Comparison of ENCODE assay signal across 8 cellular contexts in the genomic region with DNA sequence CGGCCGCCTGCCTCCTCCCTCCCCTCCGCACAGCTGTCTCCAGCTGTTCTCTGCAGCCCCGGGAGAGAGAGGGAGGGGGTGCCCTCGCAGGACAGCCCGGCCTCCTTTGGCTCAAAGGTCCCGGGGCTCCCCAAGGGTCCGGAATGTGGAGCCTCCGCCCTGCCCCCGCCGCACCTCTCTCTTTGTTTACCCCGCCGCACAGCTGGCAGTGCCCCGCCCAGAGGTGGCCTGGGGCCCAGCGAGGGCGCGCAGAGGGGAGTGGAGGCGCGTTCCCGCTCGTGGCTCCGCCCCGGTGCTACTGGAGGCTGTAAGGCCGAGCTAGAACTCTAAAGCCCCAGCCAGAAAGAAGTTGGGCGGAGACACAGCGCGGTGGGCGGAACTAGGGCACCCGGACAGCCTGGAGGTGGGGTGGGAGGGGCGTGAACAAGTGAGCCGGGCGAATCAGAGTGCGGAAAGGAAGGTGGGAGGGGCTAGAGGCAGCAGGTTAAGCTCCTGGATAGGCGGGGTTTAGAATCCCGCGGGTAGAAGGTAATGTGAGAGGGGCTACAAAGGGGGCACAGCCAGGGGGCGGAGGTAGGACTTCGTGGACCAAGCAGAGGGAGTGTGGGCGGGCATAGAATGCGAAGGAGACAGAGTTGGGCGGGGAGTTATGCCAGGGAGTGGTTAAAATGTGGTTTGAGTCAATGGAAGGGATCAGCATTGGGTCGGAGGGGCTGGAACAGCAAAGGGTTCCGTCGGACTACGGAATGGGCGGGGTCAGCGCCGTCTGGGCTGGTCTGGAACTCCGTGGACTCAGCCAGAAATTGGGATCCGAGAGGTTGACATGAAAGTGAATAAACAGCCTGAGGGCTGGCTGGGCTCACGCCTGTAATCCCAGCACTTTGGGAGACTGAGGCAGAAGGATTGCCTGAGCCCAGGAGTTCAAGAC. TPM values are rescaled to one million over a fixed set of nuclear protein-coding genes. Genes with fewer than 3 reads are reported as not detected.
DNase-seq lines count a peak whose midpoint lies in the region; ATAC-seq, FAIRE-seq and TF ChIP-seq lines count a peak whose summit lies in the region.

No MANE protein-coding gene starts in this region.

- H3K27ac ChIP-seq in Peyer's patch (peak overlapping the region; percentile 82 to 98 (median 90)), esophagus squamous epithelium (peak overlapping the region; percentile 95 to 97 (median 96))

- peak; percentile 65 for ATAC-seq in GM21576 (IDR thresholded peaks at IDR 0.05; ENCODE audit: unreplicated experiment)
- ATAC-seq in activated T-cell treated with anti-CD3 and anti-CD28 coated beads, Interleukin-2, amount 50 U/mL, for 72 hours (replicated peaks in 1 of 2): peak; percentile 74 to 76

- H3K4me3 Mint-ChIP-seq in activated T-cell treated with anti-CD3 and anti-CD28 coated beads, Interleukin-2, amount 50 U/mL, for 72 hours: peak overlapping the region; percentile 89 to 97

- peaks cover 33% of the 10 kb centered on the region for H3K27me3 Mint-ChIP-seq in activated T-cell treated with anti-CD3 and anti-CD28 coated beads, Interleukin-2, amount 50 U/mL, for 72 hours (ENCODE audit: low read depth)

- intact Hi-C loops in esophagus squamous epithelium (cut with DNase I): loop anchor here (10.0 kb wide), 1 partner anchor 179 kb away; the partner anchor contains the start of gene SERTAD1

- peak; percentile 58 for DNase-seq in D721Med (ENCODE audit: insufficient read length, low spot score)
- peak; percentile 98 for DNase-seq in Jurkat, Clone E6-1 (ENCODE audit: low read depth, low spot score)
- DNase-seq in Peyer's patch: peak; percentile 98 to 100 (median 100)
- DNase-seq in activated T-cell treated with anti-CD3 and anti-CD28 coated beads, Interleukin-2, amount 50 U/mL, for 72 hours: peak; percentile 98 to 100
- DNase-seq in esophagus squamous epithelium (lab: John Stamatoyannopoulos, UW): peak; percentile 74
- peak; percentile 91 for DNase-seq in myocyte (ENCODE audit: low read depth)
- peak; percentile 94 to 96 for DNase-seq in stimulated activated CD8-positive, alpha-beta memory T cell treated with anti-CD3 and anti-CD28 coated beads, Interleukin-7, amount 100 ng/mL, for 4 hours (ENCODE audit: low read depth in 2 of 2)

- FAIRE-seq in D721Med (lab: Jason Lieb, UNC): no peak

- H3K4me3 ChIP-seq in Jurkat, Clone E6-1 (ENCODE audit: low read length): peak overlapping the region; percentile 45
- H3K4me3 ChIP-seq in Peyer's patch: peak overlapping the region; percentile 32 to 57 (median 54)
- H3K4me3 ChIP-seq in esophagus squamous epithelium: peak overlapping the region; percentile 25 to 81 (median 60)

- H3K9me3 ChIP-seq in Peyer's patch (no peaks in the 10 kb centered on the region), esophagus squamous epithelium (no peaks in the 10 kb centered on the region)

- H3K36me3 Mint-ChIP-seq in activated T-cell treated with anti-CD3 and anti-CD28 coated beads, Interleukin-2, amount 50 U/mL, for 72 hours (ENCODE audit: insufficient read depth in 2 of 2): no peaks in the 10 kb centered on the region

- no peaks in the 10 kb centered on the region for H3K9me3 Mint-ChIP-seq in activated T-cell treated with anti-CD3 and anti-CD28 coated beads, Interleukin-2, amount 50 U/mL, for 72 hours

- peak; percentile 30 to 63 for TF ChIP-seq POLR2A in Peyer's patch (IDR thresholded peaks at IDR 0.05)
- peak in 3 of 4 donors; percentile 31 to 71 (median 61) for TF ChIP-seq POLR2A in esophagus squamous epithelium (IDR thresholded peaks at IDR 0.05)

- peaks cover 12 to 81% (median 51%) of the 10 kb centered on the region in 4 donors for H3K4me1 ChIP-seq in Peyer's patch
- peaks cover 70 to 99% (median 79%) of the 10 kb centered on the region in 3 donors for H3K4me1 ChIP-seq in esophagus squamous epithelium

- peaks cover 81% of the 10 kb centered on the region for H3K4me1 Mint-ChIP-seq in activated T-cell treated with anti-CD3 and anti-CD28 coated beads, Interleukin-2, amount 50 U/mL, for 72 hours (ENCODE audit: low read depth)

- H3K36me3 ChIP-seq in Peyer's patch (no peaks in the 10 kb centered on the region), esophagus squamous epithelium (no peaks in the 10 kb centered on the region)

- H3K27ac Mint-ChIP-seq in activated T-cell treated with anti-CD3 and anti-CD28 coated beads, Interleukin-2, amount 50 U/mL, for 72 hours: peak overlapping the region; percentile 33

- H3K27me3 ChIP-seq in Peyer's patch: peaks cover 0 to 20% of the 10 kb centered on the region in 2 donors
- peaks cover 0 to 27% (median 0%) of the 10 kb centered on the region in 4 donors for H3K27me3 ChIP-seq in esophagus squamous epithelium

- 1 to 6% methylated on average over 27 to 28 of the region's 51 CpGs for WGBS in esophagus squamous epithelium, 2 donors

- TF ChIP-seq CTCF in D721Med (IDR thresholded peaks at IDR 0.05; ENCODE audit: insufficient read depth, missing control alignments): no peak
- TF ChIP-seq CTCF in Peyer's patch (IDR thresholded peaks at IDR 0.05): no peak
- TF ChIP-seq CTCF in esophagus squamous epithelium (IDR thresholded peaks at IDR 0.05): peak in 1 of 6 experiments; percentile 15

RNA-seq across cellular contexts. Expression of gene LTBP4, which starts 2.8 kb away (rescaled TPM):
- polyA plus RNA-seq in Jurkat, Clone E6-1 (2012; ENCODE audit: insufficient read depth, insufficient read length): 72.0 TPM
- total RNA-seq in Peyer's patch (100 to 1,000 TPM; 164 to 484 (median 329) TPM), esophagus squamous epithelium (100 to 1,000 TPM in 1 of 4 donors, 10 to 100 TPM in 3; 43.5 to 249 (median 65.5) TPM), myocyte (3.7 and 11.0 TPM in 2 replicates)
- 100 to 1,000 TPM; 164 to 195 TPM for total RNA-seq in activated T-cell treated with anti-CD3 and anti-CD28 coated beads, Interleukin-2, amount 50 U/mL, for 72 hours
- polyA plus RNA-seq in myocyte (2012): 12.3 TPM

RNA-seq across cellular contexts. Expression of gene SHKBP1, which starts 27.3 kb away (rescaled TPM):
- 222 TPM for polyA plus RNA-seq in Jurkat, Clone E6-1 (2012; ENCODE audit: insufficient read depth, insufficient read length)
- total RNA-seq in Peyer's patch: 100 to 1,000 TPM in 2 of 4 donors, 10 to 100 TPM in 2; 73.4 to 121 (median 99.9) TPM
- 100 to 1,000 TPM; 145 to 152 TPM for total RNA-seq in activated T-cell treated with anti-CD3 and anti-CD28 coated beads, Interleukin-2, amount 50 U/mL, for 72 hours
- total RNA-seq in esophagus squamous epithelium: 10 to 100 TPM; 42.3 to 77.9 (median 49.8) TPM
- 27.8 and 32.2 TPM in 2 replicates for total RNA-seq in myocyte
- polyA plus RNA-seq in myocyte (2012): 43.1 TPM

Comparison
In these comparisons a context has a peak if more than half of its experiments do, and no peak if none do; other contexts are left out.
1. Peak in every context shown above with its lines: DNase-seq, ATAC-seq, H3K4me3 ChIP-seq and H3K27ac ChIP-seq.